ENCODE assay signal across 1 cellular context in genomic region chr10:100357073-100357858, GRCh38.
TF ChIP-seq lines count a peak whose summit lies in the region.

No MANE protein-coding gene starts in this region.

TF ChIP-seq in WTC11, 78 proteins besides CTCF, POLR2A, EP300 and RAD21 (continued from another document):
- no peak for TF ChIP-seq ERG (CRISPR knock-in tag; IDR thresholded peaks at IDR 0.05)
- no peak for TF ChIP-seq NFYB (CRISPR knock-in tag; conservative IDR thresholded peaks at IDR 0.05; ENCODE audit: low read depth)
- TF ChIP-seq FOXP1 (CRISPR knock-in tag; IDR thresholded peaks at IDR 0.05; ENCODE audit: borderline replicate concordance), result no peak
- no peak for TF ChIP-seq JUN (CRISPR knock-in tag; IDR thresholded peaks at IDR 0.05)
- no peak for TF ChIP-seq RELA (CRISPR knock-in tag; IDR thresholded peaks at IDR 0.05; ENCODE audit: borderline replicate concordance)
- no peak for TF ChIP-seq STAT6 (CRISPR knock-in tag; conservative IDR thresholded peaks at IDR 0.05; ENCODE audit: low read depth)
- TF ChIP-seq, protein P1, sequence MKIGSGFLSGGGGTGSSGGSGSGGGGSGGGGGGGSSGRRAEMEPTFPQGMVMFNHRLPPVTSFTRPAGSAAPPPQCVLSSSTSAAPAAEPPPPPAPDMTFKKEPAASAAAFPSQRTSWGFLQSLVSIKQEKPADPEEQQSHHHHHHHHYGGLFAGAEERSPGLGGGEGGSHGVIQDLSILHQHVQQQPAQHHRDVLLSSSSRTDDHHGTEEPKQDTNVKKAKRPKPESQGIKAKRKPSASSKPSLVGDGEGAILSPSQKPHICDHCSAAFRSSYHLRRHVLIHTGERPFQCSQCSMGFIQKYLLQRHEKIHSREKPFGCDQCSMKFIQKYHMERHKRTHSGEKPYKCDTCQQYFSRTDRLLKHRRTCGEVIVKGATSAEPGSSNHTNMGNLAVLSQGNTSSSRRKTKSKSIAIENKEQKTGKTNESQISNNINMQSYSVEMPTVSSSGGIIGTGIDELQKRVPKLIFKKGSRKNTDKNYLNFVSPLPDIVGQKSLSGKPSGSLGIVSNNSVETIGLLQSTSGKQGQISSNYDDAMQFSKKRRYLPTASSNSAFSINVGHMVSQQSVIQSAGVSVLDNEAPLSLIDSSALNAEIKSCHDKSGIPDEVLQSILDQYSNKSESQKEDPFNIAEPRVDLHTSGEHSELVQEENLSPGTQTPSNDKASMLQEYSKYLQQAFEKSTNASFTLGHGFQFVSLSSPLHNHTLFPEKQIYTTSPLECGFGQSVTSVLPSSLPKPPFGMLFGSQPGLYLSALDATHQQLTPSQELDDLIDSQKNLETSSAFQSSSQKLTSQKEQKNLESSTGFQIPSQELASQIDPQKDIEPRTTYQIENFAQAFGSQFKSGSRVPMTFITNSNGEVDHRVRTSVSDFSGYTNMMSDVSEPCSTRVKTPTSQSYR (CRISPR knock-in tag; IDR thresholded peaks at IDR 0.05), result no peak
- no peak for TF ChIP-seq TEAD1 (CRISPR knock-in tag; IDR thresholded peaks at IDR 0.05)
